ENCODE assay signal across 29 cellular contexts in the genomic region with DNA sequence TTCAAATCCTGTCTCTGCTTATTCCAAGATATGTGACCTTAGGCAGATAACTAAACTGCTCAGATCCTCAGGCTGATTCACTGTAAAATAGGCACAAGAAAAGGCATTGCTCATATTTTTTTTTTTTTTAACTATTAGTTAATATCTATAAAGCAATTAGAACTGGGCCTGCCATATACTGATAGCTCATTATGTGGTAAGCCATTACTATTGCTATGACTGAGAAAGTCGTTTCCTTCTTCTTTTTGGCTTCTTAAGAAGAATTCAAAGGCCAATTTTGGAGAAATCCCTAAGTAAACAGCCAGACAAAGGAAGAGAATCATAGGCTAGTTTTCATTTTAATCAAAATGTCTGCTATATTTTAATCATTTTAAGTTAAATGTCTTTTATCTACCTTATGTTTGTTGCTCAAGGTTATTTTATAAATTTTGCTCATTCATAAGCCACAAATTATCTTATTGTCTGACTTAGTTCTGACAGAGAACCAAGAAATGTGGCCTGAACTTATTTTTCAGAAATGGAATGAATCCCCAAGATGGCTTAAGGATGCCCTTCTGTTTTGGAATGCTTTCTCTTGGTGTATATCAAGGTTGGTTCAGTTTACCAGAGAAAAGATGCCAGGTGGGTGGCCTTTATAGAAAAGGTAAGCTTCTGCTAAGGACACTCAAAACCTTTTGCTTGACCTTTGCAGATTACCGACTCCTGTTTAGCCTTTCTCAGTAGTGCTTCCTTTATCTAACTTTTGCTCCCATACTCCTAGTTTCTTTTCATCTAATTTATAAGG.
"Had no signal": no experiment of that assay in that cellular context is flagged by ENCODE, and none has a peak within 500 bp of the region (broad histone marks: within the 10 kb centered on the region; RNA-seq: fewer than 3 reads in every experiment).

No MANE protein-coding gene starts in this region.

- H3K9me3 Mint-ChIP-seq: activated CD4-positive, alpha-beta memory T cell treated with anti-CD3 and anti-CD28 coated beads, Interleukin-2, amount 10 ng/mL, durations not matched to agents 7 days and 5 days; activated naive CD4-positive, alpha-beta T cell treated with anti-CD3 and anti-CD28 coated beads, Interleukin-2, amount 50 U/mL, for 24 hours; activated T-cell treated with anti-CD3 and anti-CD28 coated beads, Interleukin-2, amount 50 U/mL, for 24 hours; activated T-helper 2 cell treated with anti-CD3 and anti-CD28 coated beads, Interferon-gamma antibody, Interleukin-2, Interleukin-4, amounts not matched to agents 10 μg/mL and 5 μg/mL and 100 μg/mL, durations not matched to agents 14 hours and 24 hours and 36 hours had no signal

- H3K4me3 Mint-ChIP-seq: activated CD4-positive, alpha-beta memory T cell treated with anti-CD3 and anti-CD28 coated beads, Interleukin-2, amount 10 ng/mL, durations not matched to agents 7 days and 5 days; activated naive CD4-positive, alpha-beta T cell treated with anti-CD3 and anti-CD28 coated beads, Interleukin-2, amount 50 U/mL, for 24 hours; activated naive CD8-positive, alpha-beta T cell treated with anti-CD3 and anti-CD28 coated beads, Interleukin-2, amount 10 ng/mL, durations not matched to agents 7 days and 5 days; activated T-cell treated with anti-CD3 and anti-CD28 coated beads, Interleukin-2, amount 50 U/mL, for 24 hours had no signal

- H3K27ac ChIP-seq: ascending aorta, body of pancreas, breast epithelium, PC-9, RWPE1, SJCRH30, SK-N-MC, VCaP had no signal

- H3K9me3 ChIP-seq: ascending aorta, body of pancreas, breast epithelium, SJCRH30 had no signal

- H3K4me3 ChIP-seq: ascending aorta, body of pancreas, breast epithelium, PC-9, SJCRH30, SK-N-MC had no signal

- H3K27me3 Mint-ChIP-seq: activated CD4-positive, alpha-beta memory T cell treated with anti-CD3 and anti-CD28 coated beads, Interleukin-2, amount 10 ng/mL, durations not matched to agents 7 days and 5 days; activated naive CD4-positive, alpha-beta T cell treated with anti-CD3 and anti-CD28 coated beads, Interleukin-2, amount 50 U/mL, for 24 hours; activated naive CD8-positive, alpha-beta T cell treated with anti-CD3 and anti-CD28 coated beads, Interleukin-2, amount 10 ng/mL, durations not matched to agents 7 days and 5 days; activated T-cell treated with anti-CD3 and anti-CD28 coated beads, Interleukin-2, amount 50 U/mL, for 24 hours had no signal

- H3K36me3 Mint-ChIP-seq: activated naive CD4-positive, alpha-beta T cell treated with anti-CD3 and anti-CD28 coated beads, Interleukin-2, amount 50 U/mL, for 24 hours had no signal

- ATAC-seq: body of pancreas, Right ventricle myocardium inferior had no signal

- H3K27me3 ChIP-seq: ascending aorta, body of pancreas, breast epithelium, SJCRH30 had no signal

- H3K4me1 ChIP-seq: ascending aorta, body of pancreas, breast epithelium had no signal

- DNase-seq: activated CD4-positive, alpha-beta memory T cell treated with anti-CD3 and anti-CD28 coated beads, Interleukin-2, amount 10 ng/mL, durations not matched to agents 7 days and 5 days; activated CD4-positive, alpha-beta T cell treated with anti-CD3 and anti-CD28 coated beads for 1 hour; activated CD4-positive, alpha-beta T cell treated with anti-CD3 and anti-CD28 coated beads for 48 hours; activated CD4-positive, CD25-positive, alpha-beta regulatory T cell; activated gamma-delta T cell; activated naive CD4-positive, alpha-beta T cell treated with Interleukin-2 at 50 U/mL for 16 hours; activated naive CD8-positive, alpha-beta T cell treated with anti-CD3 and anti-CD28 coated beads, Interleukin-2, amount 10 ng/mL, durations not matched to agents 7 days and 5 days; activated T-cell treated with anti-CD3 and anti-CD28 coated beads, Interleukin-2, amount 50 U/mL, for 24 hours; amygdala; body of pancreas; Karpas-422; NCI-H1105; NCI-H1436; NCI-H1694 treated with DMSO at 0.1 percent for 48 hours; NCI-H2029; NCI-H345; NCI-H524 treated with DMSO at 0.1 percent for 48 hours; NK-92 treated with Interleukin-12 subunit alpha and Interleukin-12 subunit beta, amount 100 ng/mL, for 24 hours; PC-9; SJCRH30; T1000 had no signal

- H3K4me2 ChIP-seq: PC-9 had no signal

- H2AFZ ChIP-seq: PC-9 had no signal

- H3K36me3 ChIP-seq: ascending aorta, breast epithelium, SJCRH30 had no signal

- H3K27ac Mint-ChIP-seq: activated CD4-positive, alpha-beta memory T cell treated with anti-CD3 and anti-CD28 coated beads, Interleukin-2, amount 10 ng/mL, durations not matched to agents 7 days and 5 days; activated naive CD4-positive, alpha-beta T cell treated with anti-CD3 and anti-CD28 coated beads, Interleukin-2, amount 50 U/mL, for 24 hours; activated naive CD8-positive, alpha-beta T cell treated with anti-CD3 and anti-CD28 coated beads, Interleukin-2, amount 10 ng/mL, durations not matched to agents 7 days and 5 days; activated T-cell treated with anti-CD3 and anti-CD28 coated beads, Interleukin-2, amount 50 U/mL, for 24 hours; activated T-helper 2 cell treated with anti-CD3 and anti-CD28 coated beads, Interferon-gamma antibody, Interleukin-2, Interleukin-4, amounts not matched to agents 10 μg/mL and 5 μg/mL and 100 μg/mL, durations not matched to agents 14 hours and 24 hours and 36 hours had no signal
